In the genomic region with DNA sequence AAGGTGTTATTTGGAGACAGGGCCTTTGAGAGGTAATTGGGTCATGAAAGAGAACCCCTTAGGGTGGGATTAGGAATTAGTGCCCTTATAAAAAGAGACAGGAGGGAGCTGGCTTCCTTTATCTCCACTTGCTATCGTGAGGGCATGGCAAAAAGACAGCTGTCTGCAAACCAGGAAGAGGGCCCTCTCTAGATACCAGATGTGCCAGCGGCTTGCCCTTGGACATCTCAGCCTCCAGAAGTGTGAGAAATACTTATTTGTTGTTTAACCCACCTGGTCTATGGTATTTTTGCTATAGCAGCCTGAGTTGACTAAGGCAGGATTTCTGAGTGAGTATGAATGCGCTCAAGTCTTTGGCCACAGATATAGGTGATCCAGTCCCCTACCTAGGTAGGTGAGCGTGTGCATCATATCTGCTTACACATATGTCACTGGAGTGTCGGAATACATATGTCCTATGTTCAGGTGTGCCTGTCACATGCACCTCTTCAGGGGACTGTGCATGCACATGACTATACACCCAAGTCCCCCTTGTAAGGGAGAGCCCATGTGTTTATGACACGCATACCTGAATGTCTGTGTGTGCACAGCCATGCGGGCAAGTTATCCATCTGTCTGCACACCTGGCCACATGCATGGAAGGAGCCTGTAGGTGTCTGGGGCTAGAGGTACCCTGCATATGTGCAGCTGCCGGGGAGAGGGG, we compare ENCODE assay signal across 11 cellular contexts. TPM values are rescaled to one million over a fixed set of nuclear protein-coding genes. Genes with fewer than 3 reads are reported as not detected.
DNase-seq lines count a peak whose midpoint lies in the region; ATAC-seq lines count a peak whose summit lies in the region.
"Had no signal": no experiment of that assay in that cellular context is flagged by ENCODE, and none has a peak within 500 bp of the region (broad histone marks: within the 10 kb centered on the region; RNA-seq: fewer than 3 reads in every experiment).

No MANE protein-coding gene starts in this region.

- H3K27me3 Mint-ChIP-seq in activated CD4-positive, alpha-beta T cell treated with anti-CD3 and anti-CD28 coated beads for 36 hours, result no peaks in the 10 kb centered on the region

- no peak overlapping the region for H2BK12ac ChIP-seq in neuronal stem cell (ENCODE audit: low read length)

- no peak overlapping the region for H3K4ac ChIP-seq in neuronal stem cell (ENCODE audit: low read length)

- peaks cover 0 to 12% (median 5%) of the 10 kb centered on the region in 3 experiments for H3K27me3 ChIP-seq in neuronal stem cell (ENCODE audit: control insufficient read depth in 3 of 3, insufficient read depth in 3 of 3, low read depth in 1 of 3, low read length in 3 of 3)
- H3K27me3 ChIP-seq: heart left ventricle had no signal

- no peaks in the 10 kb centered on the region for H3K36me3 ChIP-seq in KOPT-K1 (ENCODE audit: insufficient read depth, low read length)
- no peaks in the 10 kb centered on the region for H3K36me3 ChIP-seq in neuronal stem cell (replicated peaks in 1 of 2; ENCODE audit: control insufficient read depth in 2 of 2, insufficient read depth in 2 of 2, low read length in 2 of 2)
- H3K36me3 ChIP-seq: heart left ventricle had no signal

- POLR2A ChIA-PET in activated CD4-positive, alpha-beta T cell treated with anti-CD3 and anti-CD28 coated beads for 36 hours (lab: Charles Lee), result no interaction called here

- peak overlapping the region; percentile 64 for H3K9ac ChIP-seq in neuronal stem cell (ENCODE audit: low read depth, low read length, poor library complexity)

- H3K18ac ChIP-seq in neuronal stem cell (ENCODE audit: low read length), result no peak overlapping the region

- intact Hi-C loops in activated CD4-positive, alpha-beta T cell treated with anti-CD3 and anti-CD28 coated beads for 36 hours (cut with DNase I, micrococcal nuclease), result loop anchor here in 1 of 2 experiments (10.0 kb wide), 1 partner anchor 992 kb away; the partner anchor contains the start of genes ARL10 and KIAA1191

- no peaks in the 10 kb centered on the region for H3K79me1 ChIP-seq in neuronal stem cell (ENCODE audit: low read depth, low read length)

- peaks cover 3% of the 10 kb centered on the region for H3K9me3 Mint-ChIP-seq in activated CD4-positive, alpha-beta T cell treated with anti-CD3 and anti-CD28 coated beads for 36 hours (ENCODE audit: low read depth)
- H3K9me3 Mint-ChIP-seq in activated naive CD4-positive, alpha-beta T cell treated with anti-CD3 and anti-CD28 coated beads, Interleukin-2, amount 50 U/mL, for 72 hours, result peaks cover 0 to 17% of the 10 kb centered on the region in 2 donors

- peaks cover 60% of the 10 kb centered on the region for H3K4me1 Mint-ChIP-seq in activated CD4-positive, alpha-beta T cell treated with anti-CD3 and anti-CD28 coated beads for 36 hours

- no peak overlapping the region for H4K91ac ChIP-seq in neuronal stem cell (ENCODE audit: low read depth, low read length, poor library complexity)

- peak overlapping the region; percentile 19 for H2BK15ac ChIP-seq in neuronal stem cell (ENCODE audit: low read length)

- H2BK5ac ChIP-seq in neuronal stem cell (ENCODE audit: low read length), result no peak overlapping the region

- ATAC-seq in activated CD4-positive, alpha-beta T cell treated with anti-CD3 and anti-CD28 coated beads for 36 hours, result no peak
- ATAC-seq in activated naive CD4-positive, alpha-beta T cell treated with anti-CD3 and anti-CD28 coated beads, Interleukin-2, amount 50 U/mL, for 72 hours, result no peak
- no peak for ATAC-seq in HG02642 (IDR thresholded peaks at IDR 0.05; ENCODE audit: poor library complexity, unreplicated experiment)

- CTCF ChIA-PET in activated CD4-positive, alpha-beta T cell treated with anti-CD3 and anti-CD28 coated beads for 36 hours (lab: Charles Lee), result interaction anchor here (0.9 to 5.7 kb wide), 8 partner anchors 10 to 99 kb away, joined by 4 to 49 read pairs (median 10); no protein-coding TSS in a partner anchor

- no peak overlapping the region for H4K8ac ChIP-seq in neuronal stem cell (ENCODE audit: low read depth, low read length)

- H3K4me3 ChIP-seq in neuronal stem cell (ENCODE audit: low read length in 2 of 2), result no peak overlapping the region

- DNase-seq in activated CD4-positive, alpha-beta T cell treated with anti-CD3 and anti-CD28 coated beads for 36 hours, result no peak
- DNase-seq in activated CD4-positive, alpha-beta T cell treated with anti-CD3 and anti-CD28 coated beads, Interleukin-2, amount 50 U/mL, for 4 hours, result no peak
- no peak for DNase-seq in activated naive CD4-positive, alpha-beta T cell treated with anti-CD3 and anti-CD28 coated beads, Interleukin-2, amount 50 U/mL, for 72 hours (ENCODE audit: low spot score in 2 of 2)
- DNase-seq in neuronal stem cell (ENCODE audit: low spot score) (no peak), NCI-H2107 (lab: John Stamatoyannopoulos, UW) (no peak), iPS-NIHi11 (ENCODE audit: low spot score) (no peak)
- DNase-seq: ACHN had no signal

- H3K14ac ChIP-seq in neuronal stem cell (ENCODE audit: low read length), result no peak overlapping the region

- H3K4me2 ChIP-seq in neuronal stem cell (ENCODE audit: insufficient read depth, low read length, poor library complexity, severe bottlenecking), result no peak overlapping the region

- WGBS in neuronal stem cell (ENCODE audit: extremely low coverage in 2 of 2, insufficient read length in 2 of 2, insufficient replicate concordance in 1 of 2), 2 donors, result no CpG with 5 or more reads among the region's 8 CpGs

- H3K23ac ChIP-seq in neuronal stem cell (ENCODE audit: low read depth, low read length, poor library complexity), result peak overlapping the region; percentile 23

- no peak overlapping the region for H2BK120ac ChIP-seq in neuronal stem cell (ENCODE audit: low read depth, low read length)

- peak overlapping the region; percentile 53 for H3K27ac Mint-ChIP-seq in activated CD4-positive, alpha-beta T cell treated with anti-CD3 and anti-CD28 coated beads for 36 hours
- peak overlapping the region; percentile 72 to 97 for H3K27ac Mint-ChIP-seq in activated naive CD4-positive, alpha-beta T cell treated with anti-CD3 and anti-CD28 coated beads, Interleukin-2, amount 50 U/mL, for 72 hours

- H2AK5ac ChIP-seq in neuronal stem cell (ENCODE audit: low read depth, low read length), result no peak overlapping the region

- H3K27ac ChIP-seq in KOPT-K1 (ENCODE audit: low read depth, low read length, poor library complexity, severe bottlenecking) (peak overlapping the region; percentile 92), neuronal stem cell (replicated peaks; ENCODE audit: low read length) (no peak overlapping the region)

- H3K4me3 Mint-ChIP-seq in activated CD4-positive, alpha-beta T cell treated with anti-CD3 and anti-CD28 coated beads for 36 hours, result peak overlapping the region; percentile 82

- peak overlapping the region; percentile 85 for H2AFZ ChIP-seq in neuronal stem cell (ENCODE audit: low read length)

- H3K4me1 ChIP-seq in neuronal stem cell (ENCODE audit: control insufficient read depth in 2 of 2, insufficient read depth in 1 of 2, low read depth in 1 of 2, low read length in 2 of 2), result peaks cover 2 to 32% of the 10 kb centered on the region in 2 donors

- H3K36me3 Mint-ChIP-seq in activated CD4-positive, alpha-beta T cell treated with anti-CD3 and anti-CD28 coated beads for 36 hours (ENCODE audit: low read depth), result peaks cover 9% of the 10 kb centered on the region
- H3K36me3 Mint-ChIP-seq in activated naive CD4-positive, alpha-beta T cell treated with anti-CD3 and anti-CD28 coated beads, Interleukin-2, amount 50 U/mL, for 72 hours, result peaks cover 3 to 40% of the 10 kb centered on the region in 2 donors

- H3K9me3 ChIP-seq in KOPT-K1 (ENCODE audit: insufficient read depth, low read length, poor library complexity, severe bottlenecking) (no peaks in the 10 kb centered on the region), neuronal stem cell (replicated peaks in 1 of 2; ENCODE audit: control insufficient read depth in 2 of 2, insufficient read depth in 1 of 2, low read depth in 1 of 2, low read length in 2 of 2) (no peaks in the 10 kb centered on the region)
- H3K9me3 ChIP-seq: heart left ventricle had no signal

RNA-seq across cellular contexts. Expression of gene RGS14, which starts 0.8 kb away (rescaled TPM):
- total RNA-seq in activated CD4-positive, alpha-beta T cell treated with anti-CD3 and anti-CD28 coated beads for 36 hours, result 10 to 100 TPM; 43.8 to 62.0 TPM
- 10 to 100 TPM; 22.0 to 77.6 TPM for total RNA-seq in activated naive CD4-positive, alpha-beta T cell treated with anti-CD3 and anti-CD28 coated beads, Interleukin-2, amount 50 U/mL, for 72 hours
- polyA plus RNA-seq in neuronal stem cell (2013, experiment 1 of 2), result 26.4 TPM
- 20.9 TPM for polyA plus RNA-seq in neuronal stem cell (2013, experiment 2 of 2)

RNA-seq across cellular contexts. Expression of gene LMAN2, which starts 5.4 kb away (rescaled TPM):
- total RNA-seq in activated CD4-positive, alpha-beta T cell treated with anti-CD3 and anti-CD28 coated beads for 36 hours, result 10 to 100 TPM; 74.5 to 92.1 TPM
- 100 to 1,000 TPM in 1 of 2 donors, 10 to 100 TPM in 1; 96.7 to 108 TPM for total RNA-seq in activated naive CD4-positive, alpha-beta T cell treated with anti-CD3 and anti-CD28 coated beads, Interleukin-2, amount 50 U/mL, for 72 hours
- 131 TPM for polyA plus RNA-seq in neuronal stem cell (2013, experiment 1 of 2)
- polyA plus RNA-seq in neuronal stem cell (2013, experiment 2 of 2), result 132 TPM

RNA-seq across cellular contexts. Expression of gene SLC34A1, which starts 27.3 kb away (rescaled TPM):
- under 1 TPM in 1 of 2 experiments, not detected in 1; 0.14 TPM for total RNA-seq in activated CD4-positive, alpha-beta T cell treated with anti-CD3 and anti-CD28 coated beads for 36 hours
- under 1 TPM; 0.07 to 0.19 TPM for total RNA-seq in activated naive CD4-positive, alpha-beta T cell treated with anti-CD3 and anti-CD28 coated beads, Interleukin-2, amount 50 U/mL, for 72 hours
- not detected for polyA plus RNA-seq in neuronal stem cell (2013, experiment 1 of 2)
- not detected for polyA plus RNA-seq in neuronal stem cell (2013, experiment 2 of 2)
- total RNA-seq: heart left ventricle had no signal
- polyA plus RNA-seq: heart left ventricle had no signal

RNA-seq across cellular contexts. Expression of gene PFN3, which starts 43.6 kb away (rescaled TPM):
- total RNA-seq in activated CD4-positive, alpha-beta T cell treated with anti-CD3 and anti-CD28 coated beads for 36 hours, result not detected
- not detected for total RNA-seq in activated naive CD4-positive, alpha-beta T cell treated with anti-CD3 and anti-CD28 coated beads, Interleukin-2, amount 50 U/mL, for 72 hours
- polyA plus RNA-seq in neuronal stem cell (2013, experiment 1 of 2), result not detected
- not detected for polyA plus RNA-seq in neuronal stem cell (2013, experiment 2 of 2)
- total RNA-seq: heart left ventricle had no signal
- polyA plus RNA-seq: heart left ventricle, small intestine had no signal

RNA-seq across cellular contexts. Expression of gene MXD3, which starts 45.2 kb away (rescaled TPM):
- total RNA-seq in activated CD4-positive, alpha-beta T cell treated with anti-CD3 and anti-CD28 coated beads for 36 hours, result 10 to 100 TPM; 21.3 to 27.2 TPM
- total RNA-seq in activated naive CD4-positive, alpha-beta T cell treated with anti-CD3 and anti-CD28 coated beads, Interleukin-2, amount 50 U/mL, for 72 hours, result 10 to 100 TPM; 31.4 to 73.9 TPM
- polyA plus RNA-seq in neuronal stem cell (2013, experiment 1 of 2), result 32.1 TPM
- 29.6 TPM for polyA plus RNA-seq in neuronal stem cell (2013, experiment 2 of 2)
